Comparison of ENCODE assay signal across 8 cellular contexts in the genomic region with DNA sequence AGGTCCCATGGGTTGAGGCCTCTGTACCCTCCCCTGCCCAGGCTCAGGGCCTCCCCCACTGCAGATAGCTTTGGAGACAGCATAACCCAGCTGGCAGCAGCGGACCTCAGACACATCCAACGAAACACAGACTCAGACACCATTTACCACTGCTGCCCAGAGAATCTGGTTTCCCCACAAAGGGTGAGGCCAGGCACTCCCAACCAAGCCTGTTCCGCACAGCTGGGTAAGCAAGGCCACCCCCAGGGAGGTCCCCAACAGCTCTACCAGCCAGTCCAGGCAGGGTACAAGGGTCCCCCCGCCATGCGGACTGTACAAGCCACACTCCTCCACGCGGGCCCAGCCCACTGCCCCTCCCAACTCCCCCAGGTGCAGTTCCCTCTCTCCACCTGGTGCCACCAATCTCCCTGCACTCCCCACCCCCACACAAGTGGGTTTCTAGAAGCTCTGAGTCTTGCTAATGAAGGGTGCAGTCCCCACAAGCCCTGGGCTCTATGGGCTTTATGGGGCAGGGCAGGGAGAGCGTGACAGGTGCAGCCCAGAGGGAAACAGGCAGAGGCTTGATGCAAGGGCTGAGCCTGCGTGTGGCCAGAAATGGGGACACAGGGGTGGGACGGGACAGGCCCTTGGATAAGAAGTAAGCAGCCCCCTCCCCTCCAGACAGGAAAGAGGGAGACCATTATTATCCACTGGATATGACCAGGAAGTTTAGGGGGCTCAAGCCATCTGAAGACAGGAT. TPM values are rescaled to one million over a fixed set of nuclear protein-coding genes. Genes with fewer than 3 reads are reported as not detected.
DNase-seq lines count a peak whose midpoint lies in the region; ATAC-seq, FAIRE-seq and TF ChIP-seq lines count a peak whose summit lies in the region.

No MANE protein-coding gene starts in this region.

- H3K4me3 Mint-ChIP-seq in CD4-positive, CD25-positive, alpha-beta regulatory T cell: peak overlapping the region; percentile 27 to 81 (median 59)
- H3K4me3 Mint-ChIP-seq in naive B cell: peak overlapping the region; percentile 81 to 96 (median 91)

- H4K20me1 ChIP-seq in IMR-90 (ENCODE audit: insufficient read depth, low read length) (no peaks in the 10 kb centered on the region), GM12878 (ENCODE audit: control insufficient read depth, insufficient read depth) (no peaks in the 10 kb centered on the region)

- no peak overlapping the region for H3K4me3 ChIP-seq in CD4-positive, CD25-positive, alpha-beta regulatory T cell (ENCODE audit: low read depth, low read length)
- H3K4me3 ChIP-seq in IMR-90 (ENCODE audit: insufficient read depth, low read depth, low read length) (no peak overlapping the region), GM12878 (peak overlapping the region; percentile 47; the same call in 1 of the 2 replicates)

- H3K4me2 ChIP-seq in IMR-90 (ENCODE audit: low read depth, low read length) (peak overlapping the region; percentile 26; the same call in 1 of the 2 replicates), GM12878 (ENCODE audit: control insufficient read depth, insufficient read depth) (peak overlapping the region; percentile 83)

- POLR2A ChIA-PET in IMR-90 (lab: Charles Lee; ENCODE audit: unreplicated experiment): no interaction called here
- POLR2A ChIA-PET in GM12878 (lab: Charles Lee): interaction anchor here (0.7 to 4.1 kb wide), 9 partner anchors 9 to 637 kb away, joined by 3 to 49 read pairs (median 3); partner anchors contain the start of genes RHBDF2 and WBP2

- H3K9ac ChIP-seq in IMR-90 (ENCODE audit: low read depth, low read length) (no peak overlapping the region), GM12878 (ENCODE audit: control insufficient read depth, insufficient read depth, low read length) (peak overlapping the region; percentile 40)

- no peaks in the 10 kb centered on the region for H3K36me3 ChIP-seq in CD4-positive, CD25-positive, alpha-beta regulatory T cell (ENCODE audit: control insufficient read depth, insufficient read depth, low read length)
- H3K36me3 ChIP-seq in IMR-90 (ENCODE audit: control insufficient read depth, insufficient read depth, low read length) (no peaks in the 10 kb centered on the region), GM12878 (ENCODE audit: control insufficient read depth in 2 of 2, insufficient read depth in 2 of 2, low read length in 1 of 2) (no peaks in the 10 kb centered on the region; a peak in 3 of 4 replicates)

- peak overlapping the region; percentile 20; the same call in 1 of the 2 replicates for H2BK20ac ChIP-seq in IMR-90 (ENCODE audit: low read depth, low read length)

- TF ChIP-seq RAD21 in IMR-90 (IDR thresholded peaks at IDR 0.05; ENCODE audit: low read length) (no peak), GM12878 (IDR thresholded peaks at IDR 0.05; ENCODE audit: insufficient read depth, low read depth, low read length) (no peak)

- H4K91ac ChIP-seq in IMR-90 (ENCODE audit: insufficient read depth, low read depth, low read length): peak overlapping the region; percentile 86

- peak overlapping the region; percentile 70 for H4K5ac ChIP-seq in IMR-90 (ENCODE audit: low read depth, low read length)

- H3K27ac Mint-ChIP-seq in CD4-positive, CD25-positive, alpha-beta regulatory T cell: peak overlapping the region; percentile 14 to 76 (median 62)
- peak overlapping the region; percentile 96 to 99 (median 96) for H3K27ac Mint-ChIP-seq in naive B cell

- peak overlapping the region; percentile 78 for H2BK5ac ChIP-seq in IMR-90 (ENCODE audit: low read depth, low read length, poor library complexity, severe bottlenecking)

- DNase-seq in CD4-positive, CD25-positive, alpha-beta regulatory T cell: no peak
- DNase-seq in IMR-90 (no peak), GM12878 (ENCODE audit: low read depth, low spot score) (peak; percentile 58), naive B cell (peak; percentile 62), H4 (ENCODE audit: low spot score) (no peak), frontal cortex (ENCODE audit: low spot score in 2 of 2) (no peak), HuH-7 (ENCODE audit: low spot score) (no peak)

- H3K9me3 ChIP-seq in CD4-positive, CD25-positive, alpha-beta regulatory T cell (ENCODE audit: control insufficient read depth in 2 of 2, low read length in 2 of 2): no peaks in the 10 kb centered on the region
- no peaks in the 10 kb centered on the region for H3K9me3 ChIP-seq in IMR-90 (ENCODE audit: control insufficient read depth, insufficient read depth, low read length)
- no peaks in the 10 kb centered on the region for H3K9me3 ChIP-seq in GM12878 (replicated peaks; ENCODE audit: control insufficient read depth, insufficient read depth, low read length)

- H3K79me1 ChIP-seq in IMR-90 (ENCODE audit: low read depth in 1 of 2, low read length in 2 of 2): peaks cover 0 to 8% of the 10 kb centered on the region in 2 experiments; a peak in 3 of 4 replicates

- in situ Hi-C loops in IMR-90 (cut with MboI; ENCODE audit: low sequenced_read_pairs) (no loop called here), GM12878 (cut with MboI) (no loop called here)

- no peaks in the 10 kb centered on the region for H3K27me3 ChIP-seq in CD4-positive, CD25-positive, alpha-beta regulatory T cell (ENCODE audit: control insufficient read depth, insufficient read depth, low read length)
- no peaks in the 10 kb centered on the region for H3K27me3 ChIP-seq in IMR-90 (ENCODE audit: control insufficient read depth, insufficient read depth, low read length)
- H3K27me3 ChIP-seq in GM12878 (replicated peaks in 1 of 2; ENCODE audit: control insufficient read depth in 2 of 2, insufficient read depth in 2 of 2, low read length in 1 of 2): no peaks in the 10 kb centered on the region

- TF ChIP-seq POLR2A in IMR-90 (IDR thresholded peaks at IDR 0.05; ENCODE audit: low read depth, low read length): no peak
- peak; percentile 37 for TF ChIP-seq POLR2A in GM12878 (IDR thresholded peaks at IDR 0.05; ENCODE audit: low read depth, low read length)

- peak overlapping the region; percentile 79; the same call in 1 of the 2 replicates for H2BK120ac ChIP-seq in IMR-90 (ENCODE audit: low read depth, low read length)

- peak in 1 of 2 experiments; percentile 42; a peak in 1 of 4 replicates for TF ChIP-seq EP300 in GM12878 (IDR thresholded peaks at IDR 0.05; ENCODE audit: borderline replicate concordance in 1 of 2, control insufficient read depth in 1 of 2, low read depth in 2 of 2, low read length in 2 of 2)

- H3K79me2 ChIP-seq in GM12878 (ENCODE audit: control insufficient read depth, insufficient read depth, low read length): peaks cover 43% of the 10 kb centered on the region

- H3K27me3 Mint-ChIP-seq in CD4-positive, CD25-positive, alpha-beta regulatory T cell: no peaks in the 10 kb centered on the region
- no peaks in the 10 kb centered on the region for H3K27me3 Mint-ChIP-seq in naive B cell

- dilution Hi-C loops in IMR-90 (cut with HindIII; ENCODE audit: low sequenced_read_pairs, unreplicated experiment): no loop called here

- H3K18ac ChIP-seq in IMR-90 (ENCODE audit: low read depth, low read length): peak overlapping the region; percentile 35

- no peak for TF ChIP-seq CTCF in IMR-90 (conservative IDR thresholded peaks at IDR 0.05; ENCODE audit: low read depth, low read length)
- TF ChIP-seq CTCF in GM12878 (IDR thresholded peaks at IDR 0.05 in 2 of 3, conservative IDR thresholded peaks at IDR 0.05 in 1 of 3; ENCODE audit: control insufficient read depth in 2 of 3, extremely low read depth in 1 of 3, insufficient read depth in 1 of 3, low read depth in 3 of 3, low read length in 3 of 3): no peak

- peaks cover 0 to 28% (median 17%) of the 10 kb centered on the region in 4 donors for H3K4me1 Mint-ChIP-seq in CD4-positive, CD25-positive, alpha-beta regulatory T cell
- H3K4me1 Mint-ChIP-seq in naive B cell: peaks cover 62 to 99% (median 88%) of the 10 kb centered on the region in 3 donors

- H2AFZ ChIP-seq in IMR-90 (replicated peaks; ENCODE audit: low read length, poor library complexity): peak overlapping the region; percentile 87
- H2AFZ ChIP-seq in GM12878 (ENCODE audit: control insufficient read depth, low read depth, low read length): peak overlapping the region; percentile 10; the same call in 1 of the 2 replicates

- peaks cover 2% of the 10 kb centered on the region for H3K9me1 ChIP-seq in IMR-90 (ENCODE audit: insufficient read depth, low read length)

- H3K4me1 ChIP-seq in CD4-positive, CD25-positive, alpha-beta regulatory T cell (ENCODE audit: control insufficient read depth, insufficient read depth, low read length, poor library complexity, severe bottlenecking): peaks cover 18% of the 10 kb centered on the region
- peaks cover 15% of the 10 kb centered on the region for H3K4me1 ChIP-seq in IMR-90 (ENCODE audit: control insufficient read depth, insufficient read depth, low read length)
- peaks cover 61% of the 10 kb centered on the region for H3K4me1 ChIP-seq in GM12878 (ENCODE audit: control insufficient read depth, insufficient read depth, low read length)

- H2AK9ac ChIP-seq in IMR-90 (replicated peaks; ENCODE audit: low read depth, low read length, poor library complexity): peak overlapping the region; percentile 90

- 0 out of 2 replicates have a peak overlapping the region, but pooled peaks have one; percentile 74 for H3K23ac ChIP-seq in IMR-90 (ENCODE audit: low read depth, low read length)

- H3K14ac ChIP-seq in IMR-90 (replicated peaks; ENCODE audit: low read depth, low read length): peak overlapping the region; percentile 91

- BruUV-seq in IMR-90 (replicated peaks; lab: Mats Ljungman, UMichigan) (no TSS peak), GM12878 (replicated peaks; lab: Mats Ljungman, UMichigan) (no TSS peak)

- H3K4ac ChIP-seq in IMR-90 (ENCODE audit: low read depth, low read length): peak overlapping the region; percentile 75

- ATAC-seq in CD4-positive, CD25-positive, alpha-beta regulatory T cell (ENCODE audit: low read depth in 2 of 2): peak in 1 of 2 donors; percentile 12
- ATAC-seq in GM19452 (IDR thresholded peaks at IDR 0.05; ENCODE audit: unreplicated experiment) (peak; percentile 40), IMR-90 (ENCODE audit: low read depth) (no peak), GM12878 (peak; percentile 70), naive B cell (ENCODE audit: low read depth in 2 of 2) (peak; percentile 51 to 55)

- intact Hi-C loops in IMR-90 (cut with micrococcal nuclease) (no loop called here), GM12878 (cut with micrococcal nuclease; ENCODE audit: unreplicated experiment) (no loop called here)

- FAIRE-seq in GM12878 (lab: Jason Lieb, UNC) (peak; percentile 75), frontal cortex (lab: Jason Lieb, UNC) (no peak)

- no peak overlapping the region for H3K27ac ChIP-seq in CD4-positive, CD25-positive, alpha-beta regulatory T cell (ENCODE audit: insufficient read depth, low read length, poor library complexity, severe bottlenecking)
- H3K27ac ChIP-seq in IMR-90 (ENCODE audit: insufficient read depth, low read length) (peak overlapping the region; percentile 70), GM12878 (ENCODE audit: control insufficient read depth, insufficient read depth) (peak overlapping the region; percentile 80)

- H4K8ac ChIP-seq in IMR-90 (ENCODE audit: low read depth in 2 of 2, low read length in 2 of 2): peak overlapping the region; percentile 74 to 93; a peak in 3 of 4 replicates

- H3K9me3 Mint-ChIP-seq in CD4-positive, CD25-positive, alpha-beta regulatory T cell: no peaks in the 10 kb centered on the region
- H3K9me3 Mint-ChIP-seq in naive B cell: peaks cover 0 to under 1% (median 0%) of the 10 kb centered on the region in 7 donors

- no peaks in the 10 kb centered on the region for H3K36me3 Mint-ChIP-seq in CD4-positive, CD25-positive, alpha-beta regulatory T cell
- H3K36me3 Mint-ChIP-seq in naive B cell: no peaks in the 10 kb centered on the region

- H2BK15ac ChIP-seq in IMR-90 (ENCODE audit: low read depth, low read length): 0 out of 3 replicates have a peak overlapping the region, but pooled peaks have one; percentile 61

- H2AK5ac ChIP-seq in IMR-90 (ENCODE audit: low read depth, low read length): peak overlapping the region; percentile 87

- 100% methylated on average over 1 of the region's 10 CpGs; no CpG with 5 or more reads in 1 of the 2 experiments for WGBS in IMR-90 (ENCODE audit: extremely low coverage in 2 of 2, insufficient read length in 1 of 2), 2 experiments
- WGBS in GM12878 (ENCODE audit: insufficient coverage, insufficient replicate concordance, low lambda C conversion rate, missing lambda C conversion rate): 10% methylated on average over 10 of the region's 10 CpGs

- SMC1A ChIA-PET in GM12878 (lab: Charles Lee; ENCODE audit: uncharacterized antibody, unreplicated experiment): interaction anchor here (1.1 to 4.6 kb wide), 5 partner anchors 10 to 36 kb away, joined by 4 to 49 read pairs (median 11); partner anchors contain the start of gene AANAT

- RAD21 ChIA-PET in GM12878 (lab: Charles Lee; ENCODE audit: unreplicated experiment): interaction anchor here (0.7 to 6.4 kb wide), 13 partner anchors 9 to 315 kb away, joined by 3 to 50 read pairs (median 3); partner anchors contain the start of gene RHBDF2

- CTCF ChIA-PET in IMR-90 (lab: Yijun Ruan, JAX): interaction anchor here (1.0 kb wide), 1 partner anchor 31 kb away, joined by 3 read pairs; no protein-coding TSS in a partner anchor
- CTCF ChIA-PET in GM12878 (lab: Yijun Ruan, JAX): interaction anchor here (1.0 to 3.5 kb wide), 8 partner anchors 8 to 29 kb away, joined by 3 to 35 read pairs (median 5); partner anchors contain the start of genes AANAT and RHBDF2

- H3K56ac ChIP-seq in IMR-90 (ENCODE audit: extremely low read depth, insufficient read depth, low read length): no peak overlapping the region

RNA-seq across cellular contexts. Expression of gene RHBDF2, which starts 8.8 kb away (rescaled TPM):
- total RNA-seq in CD4-positive, CD25-positive, alpha-beta regulatory T cell: 23.8 TPM
- polyA plus RNA-seq in CD4-positive, CD25-positive, alpha-beta regulatory T cell: 1 to 10 TPM; 2.5 to 4.5 (median 3.5) TPM
- 1.3 and 1.4 TPM in 2 replicates for total RNA-seq in IMR-90 (2012; rRNA removed)
- polyA plus RNA-seq in IMR-90 (2012; rRNA removed): 8.3 and 10.0 TPM in 2 replicates
- 6.7 and 10.1 TPM in 2 replicates for polyA plus RNA-seq in IMR-90 (2012; cell fraction: cytosol; rRNA removed)
- 29.5 and 54.3 TPM in 2 replicates for polyA plus RNA-seq in IMR-90 (2012; cell fraction: nucleus; rRNA removed; ENCODE audit: low replicate concordance)
- 130 and 159 TPM in 2 replicates for total RNA-seq in GM12878 (2013; cell fraction: nucleolus; rRNA removed)
- 22.5 and 31.1 TPM in 2 replicates for total RNA-seq in GM12878 (2014; rRNA removed)
- total RNA-seq in GM12878 (2014; rRNA removed; fragmentation: Illumina TruSeq; extraction: Trizol): 10.9 and 12.2 TPM in 2 replicates
- total RNA-seq in GM12878 (2021): 30.5 and 43.0 TPM in 2 replicates
- 10.0 TPM for polyA plus RNA-seq in GM12878 (2011; ENCODE audit: low read depth)
- 2.0 and 6.5 TPM in 2 replicates for polyA plus RNA-seq in GM12878 (2011; rRNA removed)
- 7.1 and 8.0 TPM in 2 replicates for polyA plus RNA-seq in GM12878 (2011; cell fraction: cytosol; rRNA removed)
- polyA plus RNA-seq in GM12878 (2011; cell fraction: nucleus; rRNA removed): 52.8 and 56.2 TPM in 2 replicates
- 34.5 and 40.1 TPM in 2 replicates for polyA plus RNA-seq in GM12878 (2012)
- 3.7 and 12.9 TPM in 2 replicates for polyA plus RNA-seq in GM12878 (2014; fragmentation: Illumina TruSeq; extraction: Trizol)
- polyA plus RNA-seq in GM12878 (2014; fragmentation: Nextera tagmentation; extraction: Ambion mirVana): 1 to 10 TPM in 1 of 2 experiments, under 1 TPM in 1; 0.97 to 1.1 TPM
- polyA plus RNA-seq in GM12878 (2014; rRNA removed): 38.3 and 42.4 TPM in 2 replicates
- 10 to 100 TPM; 24.5 to 26.4 TPM for polyA plus RNA-seq in GM12878 (2016; fragmentation: Nextera tagmentation; extraction: Ambion mirVana)
- polyA minus RNA-seq in GM12878 (2011; rRNA and poly(A)+ RNA removed): 7.6 and 15.0 TPM in 2 replicates
- 7.0 and 7.6 TPM in 2 replicates for polyA minus RNA-seq in GM12878 (2011; cell fraction: cytosol; rRNA and poly(A)+ RNA removed)
- polyA minus RNA-seq in GM12878 (2011; cell fraction: nucleus; rRNA and poly(A)+ RNA removed): 14.9 and 27.1 TPM in 2 replicates
- polyA plus RNA-seq in naive B cell (ENCODE audit: low read depth in 6 of 6): 100 to 1,000 TPM in 1 of 6 donors, 10 to 100 TPM in 5; 44.0 to 148 (median 51.7) TPM
- 9.0 and 17.4 TPM in 2 replicates for total RNA-seq in H4 (2014; rRNA removed; shearing (Covaris generic))
- 1.6 TPM for total RNA-seq in frontal cortex

RNA-seq across cellular contexts. Expression of gene AANAT, which starts 25.0 kb away (rescaled TPM):
- not detected for total RNA-seq in CD4-positive, CD25-positive, alpha-beta regulatory T cell
- not detected for polyA plus RNA-seq in CD4-positive, CD25-positive, alpha-beta regulatory T cell
- total RNA-seq in IMR-90 (2012; rRNA removed) (not detected in 2 replicates), GM12878 (2014; rRNA removed) (not detected in 2 replicates), GM12878 (2014; rRNA removed; fragmentation: Illumina TruSeq; extraction: Trizol) (not detected in 2 replicates), GM12878 (2021) (0.23 TPM in 1 of 2 replicates, not detected in the other), frontal cortex (not detected)
- polyA plus RNA-seq in IMR-90 (2012; rRNA removed) (0.19 and 0.21 TPM in 2 replicates), GM12878 (2011; rRNA removed) (not detected in 2 replicates), GM12878 (2014; fragmentation: Illumina TruSeq; extraction: Trizol) (not detected in 2 replicates), GM12878 (2014; fragmentation: Nextera tagmentation; extraction: Ambion mirVana) (not detected), GM12878 (2014; rRNA removed) (not detected in 2 replicates), GM12878 (2016; fragmentation: Nextera tagmentation; extraction: Ambion mirVana) (not detected), naive B cell (ENCODE audit: low read depth in 6 of 6) (1 to 10 TPM in 1 of 6 donors, under 1 TPM in 2, not detected in 3; 0.24 to 1.2 (median 0.43) TPM)
- polyA plus RNA-seq in IMR-90 (2012; cell fraction: cytosol; rRNA removed): 0.08 and 0.32 TPM in 2 replicates
- polyA plus RNA-seq in IMR-90 (2012; cell fraction: nucleus; rRNA removed; ENCODE audit: low replicate concordance): 0.92 and 1.8 TPM in 2 replicates
- total RNA-seq in GM12878 (2013; cell fraction: nucleolus; rRNA removed): not detected in 2 replicates
- not detected for polyA plus RNA-seq in GM12878 (2011; ENCODE audit: low read depth)
- polyA plus RNA-seq in GM12878 (2011; cell fraction: cytosol; rRNA removed): 0.07 TPM in 1 of 2 replicates, not detected in the other
- 0.29 TPM in 1 of 2 replicates, not detected in the other for polyA plus RNA-seq in GM12878 (2011; cell fraction: nucleus; rRNA removed)
- 0.48 TPM in 1 of 2 replicates, not detected in the other for polyA plus RNA-seq in GM12878 (2012)
- polyA minus RNA-seq in GM12878 (2011; rRNA and poly(A)+ RNA removed): not detected in 2 replicates
- polyA minus RNA-seq in GM12878 (2011; cell fraction: cytosol; rRNA and poly(A)+ RNA removed): not detected in 2 replicates
- polyA minus RNA-seq in GM12878 (2011; cell fraction: nucleus; rRNA and poly(A)+ RNA removed): not detected in 2 replicates
- not detected in 2 replicates for total RNA-seq in H4 (2014; rRNA removed; shearing (Covaris generic))

RNA-seq across cellular contexts. Expression of gene UBE2O, which starts 39.5 kb away (rescaled TPM):
- total RNA-seq in CD4-positive, CD25-positive, alpha-beta regulatory T cell: 34.3 TPM
- 1 to 10 TPM; 3.1 to 9.0 (median 6.4) TPM for polyA plus RNA-seq in CD4-positive, CD25-positive, alpha-beta regulatory T cell
- 17.6 and 20.0 TPM in 2 replicates for total RNA-seq in IMR-90 (2012; rRNA removed)
- polyA plus RNA-seq in IMR-90 (2012; rRNA removed): 14.3 and 17.6 TPM in 2 replicates
- polyA plus RNA-seq in IMR-90 (2012; cell fraction: cytosol; rRNA removed): 9.1 and 12.2 TPM in 2 replicates
- 43.5 and 62.5 TPM in 2 replicates for polyA plus RNA-seq in IMR-90 (2012; cell fraction: nucleus; rRNA removed; ENCODE audit: low replicate concordance)
- 34.7 and 38.9 TPM in 2 replicates for total RNA-seq in GM12878 (2013; cell fraction: nucleolus; rRNA removed)
- 13.4 and 17.8 TPM in 2 replicates for total RNA-seq in GM12878 (2014; rRNA removed)
- total RNA-seq in GM12878 (2014; rRNA removed; fragmentation: Illumina TruSeq; extraction: Trizol): 10.3 and 12.4 TPM in 2 replicates
- 35.2 and 39.0 TPM in 2 replicates for total RNA-seq in GM12878 (2021)
- 7.4 TPM for polyA plus RNA-seq in GM12878 (2011; ENCODE audit: low read depth)
- 5.7 and 11.1 TPM in 2 replicates for polyA plus RNA-seq in GM12878 (2011; rRNA removed)
- 11.0 and 15.8 TPM in 2 replicates for polyA plus RNA-seq in GM12878 (2011; cell fraction: cytosol; rRNA removed)
- polyA plus RNA-seq in GM12878 (2011; cell fraction: nucleus; rRNA removed): 34.1 and 40.7 TPM in 2 replicates
- 15.5 and 18.7 TPM in 2 replicates for polyA plus RNA-seq in GM12878 (2012)
- 10.1 and 18.1 TPM in 2 replicates for polyA plus RNA-seq in GM12878 (2014; fragmentation: Illumina TruSeq; extraction: Trizol)
- polyA plus RNA-seq in GM12878 (2014; fragmentation: Nextera tagmentation; extraction: Ambion mirVana): 1 to 10 TPM; 2.1 to 3.0 TPM
- 14.5 and 21.7 TPM in 2 replicates for polyA plus RNA-seq in GM12878 (2014; rRNA removed)
- polyA plus RNA-seq in GM12878 (2016; fragmentation: Nextera tagmentation; extraction: Ambion mirVana): 10 to 100 TPM; 13.7 to 15.5 TPM
- polyA minus RNA-seq in GM12878 (2011; rRNA and poly(A)+ RNA removed): 48.9 and 93.6 TPM in 2 replicates
- polyA minus RNA-seq in GM12878 (2011; cell fraction: cytosol; rRNA and poly(A)+ RNA removed): 13.2 and 13.6 TPM in 2 replicates
- polyA minus RNA-seq in GM12878 (2011; cell fraction: nucleus; rRNA and poly(A)+ RNA removed): 8.6 and 14.3 TPM in 2 replicates
- 10 to 100 TPM; 11.0 to 26.0 (median 16.4) TPM for polyA plus RNA-seq in naive B cell (ENCODE audit: low read depth in 6 of 6)
- total RNA-seq in H4 (2014; rRNA removed; shearing (Covaris generic)): 14.7 and 16.2 TPM in 2 replicates
- total RNA-seq in frontal cortex: 37.5 TPM

RNA-seq across cellular contexts. Expression of gene CYGB, which starts 45.1 kb away (rescaled TPM):
- not detected for total RNA-seq in CD4-positive, CD25-positive, alpha-beta regulatory T cell
- polyA plus RNA-seq in CD4-positive, CD25-positive, alpha-beta regulatory T cell: not detected
- total RNA-seq in IMR-90 (2012; rRNA removed) (1.3 and 1.7 TPM in 2 replicates), GM12878 (2014; rRNA removed) (0.34 TPM in 1 of 2 replicates, not detected in the other), GM12878 (2014; rRNA removed; fragmentation: Illumina TruSeq; extraction: Trizol) (not detected in 2 replicates), GM12878 (2021) (not detected in 2 replicates), frontal cortex (3.3 TPM)
- polyA plus RNA-seq in IMR-90 (2012; rRNA removed) (2.9 and 3.5 TPM in 2 replicates), GM12878 (2011; rRNA removed) (not detected in 2 replicates), GM12878 (2014; fragmentation: Illumina TruSeq; extraction: Trizol) (not detected in 2 replicates), GM12878 (2014; fragmentation: Nextera tagmentation; extraction: Ambion mirVana) (not detected), GM12878 (2014; rRNA removed) (not detected in 2 replicates), GM12878 (2016; fragmentation: Nextera tagmentation; extraction: Ambion mirVana) (not detected), naive B cell (ENCODE audit: low read depth in 6 of 6) (1 to 10 TPM in 2 of 6 donors, under 1 TPM in 4; 0.21 to 2.4 (median 0.79) TPM)
- 3.6 and 4.3 TPM in 2 replicates for polyA plus RNA-seq in IMR-90 (2012; cell fraction: cytosol; rRNA removed)
- 1.2 and 1.9 TPM in 2 replicates for polyA plus RNA-seq in IMR-90 (2012; cell fraction: nucleus; rRNA removed; ENCODE audit: low replicate concordance)
- not detected in 2 replicates for total RNA-seq in GM12878 (2013; cell fraction: nucleolus; rRNA removed)
- polyA plus RNA-seq in GM12878 (2011; ENCODE audit: low read depth): not detected
- 0.09 TPM in 1 of 2 replicates, not detected in the other for polyA plus RNA-seq in GM12878 (2011; cell fraction: cytosol; rRNA removed)
- 0.25 TPM in 1 of 2 replicates, not detected in the other for polyA plus RNA-seq in GM12878 (2011; cell fraction: nucleus; rRNA removed)
- polyA plus RNA-seq in GM12878 (2012): not detected in 2 replicates
- 0.31 TPM in 1 of 2 replicates, not detected in the other for polyA minus RNA-seq in GM12878 (2011; rRNA and poly(A)+ RNA removed)
- not detected in 2 replicates for polyA minus RNA-seq in GM12878 (2011; cell fraction: cytosol; rRNA and poly(A)+ RNA removed)
- polyA minus RNA-seq in GM12878 (2011; cell fraction: nucleus; rRNA and poly(A)+ RNA removed): not detected in 2 replicates
- total RNA-seq in H4 (2014; rRNA removed; shearing (Covaris generic)): 0.25 and 1.8 TPM in 2 replicates

RNA-seq across cellular contexts. Expression of gene PRCD, which starts 47.4 kb away (rescaled TPM):
- not detected for total RNA-seq in CD4-positive, CD25-positive, alpha-beta regulatory T cell
- polyA plus RNA-seq in CD4-positive, CD25-positive, alpha-beta regulatory T cell: under 1 TPM in 1 of 4 donors, not detected in 3; 0.52 TPM
- under 0.01 TPM in 1 of 2 replicates, not detected in the other for total RNA-seq in IMR-90 (2012; rRNA removed)
- 0.32 TPM in 2 replicates for polyA plus RNA-seq in IMR-90 (2012; rRNA removed)
- polyA plus RNA-seq in IMR-90 (2012; cell fraction: cytosol; rRNA removed): 0.24 and 0.26 TPM in 2 replicates
- 1.4 and 3.8 TPM in 2 replicates for polyA plus RNA-seq in IMR-90 (2012; cell fraction: nucleus; rRNA removed; ENCODE audit: low replicate concordance)
- total RNA-seq in GM12878 (2013; cell fraction: nucleolus; rRNA removed): 2.4 TPM in 2 replicates
- total RNA-seq in GM12878 (2014; rRNA removed): 0.44 TPM in 1 of 2 replicates, not detected in the other
- 0.18 TPM in 1 of 2 replicates, not detected in the other for total RNA-seq in GM12878 (2014; rRNA removed; fragmentation: Illumina TruSeq; extraction: Trizol)
- total RNA-seq in GM12878 (2021): 0.37 and 0.95 TPM in 2 replicates
- polyA plus RNA-seq in GM12878 (2011; ENCODE audit: low read depth): not detected
- polyA plus RNA-seq in GM12878 (2011; rRNA removed): 0.22 and 0.49 TPM in 2 replicates
- 0.24 and 0.48 TPM in 2 replicates for polyA plus RNA-seq in GM12878 (2011; cell fraction: cytosol; rRNA removed)
- polyA plus RNA-seq in GM12878 (2011; cell fraction: nucleus; rRNA removed): 0.50 and 1.4 TPM in 2 replicates
- polyA plus RNA-seq in GM12878 (2012): 0.45 TPM in 1 of 2 replicates, not detected in the other
- not detected in 2 replicates for polyA plus RNA-seq in GM12878 (2014; fragmentation: Illumina TruSeq; extraction: Trizol)
- under 1 TPM in 1 of 2 experiments, not detected in 1; 0.31 TPM for polyA plus RNA-seq in GM12878 (2014; fragmentation: Nextera tagmentation; extraction: Ambion mirVana)
- 0.51 TPM in 1 of 2 replicates, not detected in the other for polyA plus RNA-seq in GM12878 (2014; rRNA removed)
- polyA plus RNA-seq in GM12878 (2016; fragmentation: Nextera tagmentation; extraction: Ambion mirVana): under 1 TPM; 0.37 to 0.55 TPM
- polyA minus RNA-seq in GM12878 (2011; rRNA and poly(A)+ RNA removed): not detected in 2 replicates
- not detected in 2 replicates for polyA minus RNA-seq in GM12878 (2011; cell fraction: cytosol; rRNA and poly(A)+ RNA removed)
- polyA minus RNA-seq in GM12878 (2011; cell fraction: nucleus; rRNA and poly(A)+ RNA removed): not detected in 2 replicates
- polyA plus RNA-seq in naive B cell (ENCODE audit: low read depth in 6 of 6): 10 to 100 TPM; 21.6 to 54.4 (median 34.3) TPM
- total RNA-seq in H4 (2014; rRNA removed; shearing (Covaris generic)): not detected in 2 replicates
- total RNA-seq in frontal cortex: 2.4 TPM

Comparison
In these comparisons a context has a peak if more than half of its experiments do, and no peak if none do; other contexts are left out.
1. DNase-seq: peak in GM12878 (single experiment) and naive B cell (single experiment); none in CD4-positive, CD25-positive, alpha-beta regulatory T cell (0 of 3), IMR-90 (single experiment), H4 (single experiment), frontal cortex (0 of 2) and HuH-7 (single experiment).